Comparison of ENCODE assay signal across 8 cellular contexts in the genomic region with DNA sequence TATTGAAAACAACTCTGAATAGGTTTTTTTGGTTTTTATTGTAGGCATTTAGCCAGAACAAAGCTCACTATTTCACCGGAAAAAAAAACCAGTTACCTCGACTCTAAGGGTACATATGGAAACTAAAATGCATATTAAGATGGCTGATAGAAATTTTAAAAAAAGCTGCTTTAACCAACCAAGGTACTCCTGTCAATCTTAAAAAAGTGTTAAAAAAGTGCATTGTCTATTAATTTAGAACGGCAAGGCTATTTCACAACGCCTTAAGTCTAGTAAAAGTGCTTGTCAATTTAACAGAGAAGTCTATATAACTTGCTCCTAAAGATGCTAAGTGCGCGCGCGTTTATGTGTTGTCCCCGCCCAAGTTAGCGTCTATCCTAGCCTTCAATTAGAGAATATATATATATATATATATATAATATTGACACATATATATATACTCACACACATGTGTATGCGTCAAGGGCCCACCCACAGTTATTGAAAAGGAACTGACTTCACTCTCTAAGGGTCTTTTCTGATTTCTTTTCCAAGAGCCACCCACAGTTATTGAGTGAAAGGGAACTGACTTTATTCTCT. TPM values are rescaled to one million over a fixed set of nuclear protein-coding genes. Genes with fewer than 3 reads are reported as not detected.
DNase-seq lines count a peak whose midpoint lies in the region; ATAC-seq and TF ChIP-seq lines count a peak whose summit lies in the region.

No MANE protein-coding gene starts in this region.

- H3K9me3 Mint-ChIP-seq in HFFc6 = no peaks in the 10 kb centered on the region

- no peak overlapping the region for H2BK15ac ChIP-seq in mesenchymal stem cell (ENCODE audit: low read depth, poor library complexity, severe bottlenecking)

- H3K4ac ChIP-seq in mesenchymal stem cell (ENCODE audit: low read depth in 1 of 2, low read length in 2 of 2) = no peak overlapping the region

- peaks cover 45% of the 10 kb centered on the region for H3K4me1 Mint-ChIP-seq in HFFc6 (ENCODE audit: low read depth)

- H3K9ac ChIP-seq in mesenchymal stem cell (ENCODE audit: low read length) = peak overlapping the region; percentile 82

- 0% methylated on average over 2 of the region's 11 CpGs for WGBS in mesenchymal stem cell

- H3K9me3 ChIP-seq in ascending aorta (no peaks in the 10 kb centered on the region), mesenchymal stem cell (ENCODE audit: control insufficient read depth, low read length) (no peaks in the 10 kb centered on the region)

- H2BK12ac ChIP-seq in mesenchymal stem cell (ENCODE audit: low read length in 2 of 2) = no peak overlapping the region

- H3K36me3 Mint-ChIP-seq in HFFc6 (ENCODE audit: low read depth) = peaks cover 21% of the 10 kb centered on the region; the same call in 1 of the 2 replicates

- H3K27me3 Mint-ChIP-seq in HFFc6 (ENCODE audit: insufficient read depth) = no peaks in the 10 kb centered on the region

- peak overlapping the region; percentile 94 for H3K27ac Mint-ChIP-seq in HFFc6

- ATAC-seq in GM18861 (IDR thresholded peaks at IDR 0.05; ENCODE audit: unreplicated experiment) (no peak), omental fat pad (ENCODE audit: low FRiP score) (no peak)
- no peak for ATAC-seq in activated CD4-positive, CD25-positive, alpha-beta regulatory T cell treated with anti-CD3 and anti-CD28 coated beads, Interleukin-2, amount 50 U/mL, for 24 hours

- H3K4me3 Mint-ChIP-seq in HFFc6 = peak overlapping the region; percentile 95

- H3K4me2 ChIP-seq in mesenchymal stem cell (ENCODE audit: low read length, poor library complexity, severe bottlenecking) = peak overlapping the region; percentile 73

- no peak for TF ChIP-seq CTCF in AG10803 (conservative IDR thresholded peaks at IDR 0.05; ENCODE audit: low read length)
- TF ChIP-seq CTCF in HFFc6 (IDR thresholded peaks at IDR 0.05) = no peak
- TF ChIP-seq CTCF in ascending aorta (IDR thresholded peaks at IDR 0.05) = no peak
- no peak for TF ChIP-seq CTCF in omental fat pad (IDR thresholded peaks at IDR 0.05)

- H3K4me1 ChIP-seq in ascending aorta = peaks cover 0 to 5% of the 10 kb centered on the region in 2 donors
- H3K4me1 ChIP-seq in mesenchymal stem cell (ENCODE audit: control insufficient read depth, insufficient read depth, low read depth, low read length) = no peaks in the 10 kb centered on the region

- H3K27ac ChIP-seq in ascending aorta (no peak overlapping the region), mesenchymal stem cell (ENCODE audit: low read length, poor library complexity, severe bottlenecking) (no peak overlapping the region)

- DNase-seq in AG10803 (ENCODE audit: low read depth) = no peak
- no peak for DNase-seq in HFFc6
- DNase-seq in ascending aorta (ENCODE audit: low spot score in 2 of 2) = no peak
- DNase-seq in mesenchymal stem cell = peak; percentile 26
- no peak for DNase-seq in COLO668 (lab: John Stamatoyannopoulos, UW; ENCODE audit: unreplicated experiment)
- DNase-seq in omental fat pad (ENCODE audit: low spot score) = no peak

- H3K4me3 ChIP-seq in AG10803 (ENCODE audit: low read length) (peak overlapping the region; percentile 87), ascending aorta (peak overlapping the region; percentile 69 to 82), mesenchymal stem cell (ENCODE audit: insufficient read depth in 1 of 2, low read depth in 1 of 2, low read length in 2 of 2) (peak overlapping the region; percentile 78 to 88)

- H3K36me3 ChIP-seq in ascending aorta (no peaks in the 10 kb centered on the region), mesenchymal stem cell (ENCODE audit: control insufficient read depth in 1 of 2, insufficient read depth in 2 of 2, low read depth in 1 of 2, low read length in 2 of 2) (no peaks in the 10 kb centered on the region)

- no peak overlapping the region for H2AK5ac ChIP-seq in mesenchymal stem cell (ENCODE audit: low read length, severe bottlenecking)

- H3K18ac ChIP-seq in mesenchymal stem cell (ENCODE audit: low read depth in 1 of 2, low read length in 2 of 2) = no peak overlapping the region

- no peak overlapping the region for H4K91ac ChIP-seq in mesenchymal stem cell (ENCODE audit: low read length)

- H3K14ac ChIP-seq in mesenchymal stem cell (ENCODE audit: low read length in 2 of 2) = no peak overlapping the region

- intact Hi-C loops in ascending aorta (cut with DNase I) = no loop called here

- H3K23ac ChIP-seq in mesenchymal stem cell (ENCODE audit: low read length in 2 of 2) = no peak overlapping the region

- H2BK5ac ChIP-seq in mesenchymal stem cell (ENCODE audit: low read depth, low read length, poor library complexity, severe bottlenecking) = no peak overlapping the region

- peaks cover 1% of the 10 kb centered on the region for H3K79me1 ChIP-seq in mesenchymal stem cell (replicated peaks; ENCODE audit: low read length, poor library complexity, severe bottlenecking)

- no peak overlapping the region for H4K8ac ChIP-seq in mesenchymal stem cell (ENCODE audit: low read length)

- H2BK120ac ChIP-seq in mesenchymal stem cell (ENCODE audit: low read depth, low read length) = no peak overlapping the region

- H3K27me3 ChIP-seq in ascending aorta = no peaks in the 10 kb centered on the region
- H3K27me3 ChIP-seq in mesenchymal stem cell (ENCODE audit: control insufficient read depth in 1 of 2, insufficient read depth in 1 of 2, low read length in 2 of 2) = no peaks in the 10 kb centered on the region

- H2AFZ ChIP-seq in mesenchymal stem cell (ENCODE audit: low read depth, low read length) = no peak overlapping the region

RNA-seq across cellular contexts. Expression of gene ASPM, which starts 0.9 kb away (rescaled TPM):
- total RNA-seq in HFFc6 (2021; fragmentation: NEBNext Ultra II Directional; extraction: Animal tissue kit (Norgen Biotek cat#: 25700)) = 10 to 100 TPM; 20.3 to 46.8 (median 42.0) TPM
- not detected for total RNA-seq in ascending aorta
- 2.0 TPM for polyA plus RNA-seq in mesenchymal stem cell (2013, experiment 1 of 2)
- polyA plus RNA-seq in mesenchymal stem cell (2013, experiment 2 of 2) = 1.8 TPM
- 1 to 10 TPM in 2 of 4 donors, under 1 TPM in 2; under 0.01 to 3.2 (median 1.7) TPM for total RNA-seq in omental fat pad

RNA-seq across cellular contexts. Expression of gene ZBTB41, which starts 55.6 kb away (rescaled TPM):
- 10 to 100 TPM; 10.2 to 12.9 (median 11.8) TPM for total RNA-seq in HFFc6 (2021; fragmentation: NEBNext Ultra II Directional; extraction: Animal tissue kit (Norgen Biotek cat#: 25700))
- total RNA-seq in ascending aorta (1.9 TPM), omental fat pad (10 to 100 TPM in 3 of 4 donors, 1 to 10 TPM in 1; 6.6 to 13.6 (median 11.9) TPM)
- polyA plus RNA-seq in mesenchymal stem cell (2013, experiment 1 of 2) = 5.3 TPM
- polyA plus RNA-seq in mesenchymal stem cell (2013, experiment 2 of 2) = 5.5 TPM

Comparison
In these comparisons a context has a peak if more than half of its experiments do, and no peak if none do; other contexts are left out.
1. RNA of gene ASPM, which starts 0.9 kb away (total RNA-seq): 20.3 to 46.8 TPM in HFFc6; under 0.01 to 3.2 TPM in omental fat pad and not detected in ascending aorta (single experiment); every median in the first group is over 4 times any median in the second.
2. Peak in every context shown above with its lines, with median percentiles within 50 percentile points of each other: H3K4me3 ChIP-seq.